ENCODE assay signal across 15 cellular contexts in the genomic region with DNA sequence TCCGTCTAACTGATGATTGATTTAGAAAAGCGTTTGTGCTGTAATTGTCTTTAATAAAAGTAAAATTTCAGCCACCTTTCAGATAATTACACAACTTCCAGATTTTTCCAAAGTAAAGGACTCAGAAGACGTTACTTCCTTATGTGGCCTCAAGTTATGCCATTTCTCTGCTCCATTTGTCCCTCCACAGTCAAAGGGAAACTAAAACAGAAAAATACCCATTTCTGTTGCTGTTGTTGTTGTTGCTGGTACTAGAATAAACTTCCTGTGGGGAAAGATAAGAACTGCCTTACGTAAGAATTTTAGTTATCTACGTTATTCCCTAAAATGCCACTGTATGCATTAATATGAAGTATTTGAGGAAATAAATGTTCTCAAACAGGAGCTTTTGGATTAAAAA.
DNase-seq lines count a peak whose midpoint lies in the region; ATAC-seq lines count a peak whose summit lies in the region.
"Had no signal": no experiment of that assay in that cellular context is flagged by ENCODE, and none has a peak within 500 bp of the region (broad histone marks: within the 10 kb centered on the region; RNA-seq: fewer than 3 reads in every experiment).

No MANE protein-coding gene starts in this region.

- ATAC-seq in GM18517 (IDR thresholded peaks at IDR 0.05; ENCODE audit: unreplicated experiment) (peak; percentile 52), GM21447 (IDR thresholded peaks at IDR 0.05; ENCODE audit: unreplicated experiment) (peak; percentile 85), HG02870 (IDR thresholded peaks at IDR 0.05; ENCODE audit: unreplicated experiment) (peak; percentile 53), HG03565 (IDR thresholded peaks at IDR 0.05; ENCODE audit: unreplicated experiment) (peak; percentile 51)

- DNase-seq in germinal center (ENCODE audit: low spot score) (no peak), cerebellar nuclear complex (lab: John Stamatoyannopoulos, UW) (no peak), superior temporal gyrus (ENCODE audit: extremely low spot score) (no peak), H4 (ENCODE audit: low spot score) (no peak)
- DNase-seq: activated naive CD4-positive, alpha-beta T cell treated with Interleukin-2 at 50 U/mL for 16 hours; activated T-cell treated with anti-CD3 and anti-CD28 coated beads for 4 hours; DMS153; glutamatergic neuron; left ventricle myocardium inferior; NCI-H524 treated with DMSO at 0.1 percent for 48 hours; stimulated activated CD4-positive, alpha-beta T cell treated with anti-CD3 and anti-CD28 coated beads, Interleukin-12 subunit alpha, Interleukin-12 subunit beta, amount 100 ng/mL, for 4 hours had no signal
